ENCODE assay signal across 10 cellular contexts in genomic region chr5:157562111-157562581, GRCh38. TPM values are rescaled to one million over a fixed set of nuclear protein-coding genes. Genes with fewer than 3 reads are reported as not detected.
DNase-seq lines count a peak whose midpoint lies in the region; ATAC-seq and TF ChIP-seq lines count a peak whose summit lies in the region.
"Had no signal": no experiment of that assay in that cellular context is flagged by ENCODE, and none has a peak within 500 bp of the region (broad histone marks: within the 10 kb centered on the region; RNA-seq: fewer than 3 reads in every experiment).

No MANE protein-coding gene starts in this region.

- H3K27me3 Mint-ChIP-seq in MCF 10A (ENCODE audit: insufficient read depth, unreplicated experiment), result no peaks in the 10 kb centered on the region

- TF ChIP-seq CTCF in AG09319 (IDR thresholded peaks at IDR 0.05; ENCODE audit: low read depth, low read length), result no peak
- no peak for TF ChIP-seq CTCF in coronary artery (IDR thresholded peaks at IDR 0.05)
- no peak for TF ChIP-seq CTCF in MCF 10A (IDR thresholded peaks at IDR 0.05; ENCODE audit: unreplicated experiment)

- CTCF ChIA-PET in MCF 10A (lab: Yijun Ruan, JAX), result interaction anchor here (0.6 to 0.8 kb wide), 4 partner anchors 46 to 1545 kb away, joined by 3 read pairs; no protein-coding TSS in a partner anchor

- peak overlapping the region; percentile 69 to 90 for H3K27ac ChIP-seq in coronary artery
- H3K27ac ChIP-seq in muscle layer of duodenum (ENCODE audit: low read length), result peak overlapping the region; percentile 84

- no peak for ATAC-seq in activated naive CD4-positive, alpha-beta T cell treated with anti-CD3 and anti-CD28 coated beads, Interleukin-2, amount 50 U/mL, for 72 hours
- no peak for ATAC-seq in HG03342 (IDR thresholded peaks at IDR 0.05; ENCODE audit: unreplicated experiment)
- ATAC-seq: GM12878 had no signal

- no TSS peak for BruUV-seq in MCF 10A (replicated peaks; lab: Mats Ljungman, UMichigan)

- H3K4me1 ChIP-seq in muscle layer of duodenum (ENCODE audit: control insufficient read depth in 1 of 2, insufficient read depth in 2 of 2, low read length in 2 of 2), result peaks cover 12 to 70% of the 10 kb centered on the region in 2 donors

- no peaks in the 10 kb centered on the region for H3K36me3 Mint-ChIP-seq in MCF 10A (ENCODE audit: insufficient read depth, unreplicated experiment)
- peaks cover 0 to 50% of the 10 kb centered on the region in 2 donors for H3K36me3 Mint-ChIP-seq in activated naive CD4-positive, alpha-beta T cell treated with anti-CD3 and anti-CD28 coated beads, Interleukin-2, amount 50 U/mL, for 72 hours

- H3K27ac Mint-ChIP-seq in MCF 10A (ENCODE audit: low read depth, unreplicated experiment), result no peak overlapping the region
- H3K27ac Mint-ChIP-seq in activated naive CD4-positive, alpha-beta T cell treated with anti-CD3 and anti-CD28 coated beads, Interleukin-2, amount 50 U/mL, for 72 hours, result no peak overlapping the region

- H3K9me3 ChIP-seq in MG63 (no peaks in the 10 kb centered on the region), muscle layer of duodenum (ENCODE audit: control insufficient read depth in 1 of 2, low read length in 2 of 2) (no peaks in the 10 kb centered on the region)

- H3K9me3 Mint-ChIP-seq in MCF 10A (ENCODE audit: unreplicated experiment), result no peaks in the 10 kb centered on the region
- H3K9me3 Mint-ChIP-seq in activated naive CD4-positive, alpha-beta T cell treated with anti-CD3 and anti-CD28 coated beads, Interleukin-2, amount 50 U/mL, for 72 hours, result no peaks in the 10 kb centered on the region

- no peak overlapping the region for H3K4me3 ChIP-seq in MG63
- H3K4me3 ChIP-seq in coronary artery, result peak overlapping the region; percentile 4
- H3K4me3 ChIP-seq in muscle layer of duodenum (ENCODE audit: low read depth in 1 of 2, low read length in 2 of 2), result peak overlapping the region in 1 of 2 donors; percentile 33
- H3K4me3 ChIP-seq: GM12878 had no signal

- H3K36me3 ChIP-seq in MG63 (peaks cover 2% of the 10 kb centered on the region; the same call in 1 of the 2 replicates), muscle layer of duodenum (ENCODE audit: control insufficient read depth in 1 of 2, insufficient read depth in 2 of 2, low read length in 2 of 2) (peaks cover 7 to 19% of the 10 kb centered on the region in 2 donors)

- intact Hi-C loops in MCF 10A (cut with micrococcal nuclease), result loop anchor here (5.0 kb wide), 1 partner anchor 50 kb away; no protein-coding TSS in a partner anchor

- peak; percentile 77 for DNase-seq in AG09319 (ENCODE audit: extremely low read depth, low read depth)
- DNase-seq in MG63, result peak; percentile 88
- DNase-seq in coronary artery (ENCODE audit: low spot score), result no peak
- DNase-seq in MCF 10A (ENCODE audit: unreplicated experiment), result no peak
- DNase-seq in AG08395 (ENCODE audit: low spot score), result no peak
- DNase-seq in activated naive CD4-positive, alpha-beta T cell treated with anti-CD3 and anti-CD28 coated beads, Interleukin-2, amount 50 U/mL, for 72 hours (ENCODE audit: low spot score in 2 of 2), result no peak
- DNase-seq: amniotic stem cell had no signal

- H3K27me3 ChIP-seq in MG63, result no peaks in the 10 kb centered on the region
- no peaks in the 10 kb centered on the region for H3K27me3 ChIP-seq in muscle layer of duodenum (ENCODE audit: low read depth, low read length)

- H3K4me1 Mint-ChIP-seq in MCF 10A (ENCODE audit: insufficient read depth, unreplicated experiment), result peaks cover 22% of the 10 kb centered on the region

- H3K4me3 Mint-ChIP-seq in MCF 10A (ENCODE audit: unreplicated experiment), result no peak overlapping the region

- POLR2A ChIA-PET in MCF 10A (lab: Yijun Ruan, JAX), result no interaction called here

RNA-seq across cellular contexts. Expression of gene ADAM19, which starts 13.4 kb away (rescaled TPM):
- total RNA-seq in MG63 (2014; rRNA removed; shearing (Covaris generic); ENCODE audit: low replicate concordance), result 10.6 and 16.4 TPM in 2 replicates
- total RNA-seq in MCF 10A (2022), result 0.47 and 0.96 TPM in 2 replicates
- 10 to 100 TPM in 1 of 2 donors, 1 to 10 TPM in 1; 9.5 to 85.9 TPM for total RNA-seq in activated naive CD4-positive, alpha-beta T cell treated with anti-CD3 and anti-CD28 coated beads, Interleukin-2, amount 50 U/mL, for 72 hours

Comparison
In these comparisons a context has a peak if more than half of its experiments do, and no peak if none do; other contexts are left out.
1. DNase-seq: peak in AG09319 (single experiment) and MG63 (single experiment); none in coronary artery (single experiment), MCF 10A (single experiment), AG08395 (single experiment) and activated naive CD4-positive, alpha-beta T cell treated with anti-CD3 and anti-CD28 coated beads, Interleukin-2, amount 50 U/mL, for 72 hours (0 of 2).